ENCODE assay signal across 9 cellular contexts in genomic region chr3:48468329-48468731, GRCh38. TPM values are rescaled to one million over a fixed set of nuclear protein-coding genes. Genes with fewer than 3 reads are reported as not detected.
DNase-seq lines count a peak whose midpoint lies in the region; ATAC-seq and TF ChIP-seq lines count a peak whose summit lies in the region.
"Had no signal": no experiment of that assay in that cellular context is flagged by ENCODE, and none has a peak within 500 bp of the region (broad histone marks: within the 10 kb centered on the region; RNA-seq: fewer than 3 reads in every experiment).

No MANE protein-coding gene starts in this region.

- H3K36me3 ChIP-seq in left ventricle myocardium inferior (peaks cover 27% of the 10 kb centered on the region), ascending aorta (peaks cover 12 to 26% of the 10 kb centered on the region in 2 donors), aorta (ENCODE audit: control insufficient read depth in 1 of 2, insufficient read depth in 2 of 2, low read length in 1 of 2) (no peaks in the 10 kb centered on the region)
- H3K36me3 ChIP-seq in naive thymus-derived CD4-positive, alpha-beta T cell (ENCODE audit: control insufficient read depth in 2 of 3, insufficient read depth in 3 of 3, low read length in 3 of 3): peaks cover 0 to 34% (median 5%) of the 10 kb centered on the region in 3 experiments

- POLR2A ChIA-PET in naive thymus-derived CD4-positive, alpha-beta T cell (lab: Charles Lee): interaction anchor here (1.2 to 3.3 kb wide), 2 partner anchors 12 to 29 kb away, joined by 5 to 29 read pairs; partner anchors contain the start of genes CCDC51 and TMA7

- 47 to 55% methylated on average over 8 of the region's 8 CpGs for WGBS in aorta, 2 donors

- H3K4me1 Mint-ChIP-seq in naive thymus-derived CD4-positive, alpha-beta T cell: peaks cover 28 to 70% (median 60%) of the 10 kb centered on the region in 7 donors

- peak overlapping the region; percentile 74 to 98 (median 92) for H3K4me3 Mint-ChIP-seq in naive thymus-derived CD4-positive, alpha-beta T cell

- H3K9me3 ChIP-seq in left ventricle myocardium inferior (replicated peaks): no peaks in the 10 kb centered on the region
- no peaks in the 10 kb centered on the region for H3K9me3 ChIP-seq in ascending aorta
- H3K9me3 ChIP-seq in naive thymus-derived CD4-positive, alpha-beta T cell (ENCODE audit: control insufficient read depth in 2 of 3, low read length in 3 of 3): no peaks in the 10 kb centered on the region
- no peaks in the 10 kb centered on the region for H3K9me3 ChIP-seq in aorta (ENCODE audit: control insufficient read depth, low read length)

- peaks cover 0 to 45% (median 10%) of the 10 kb centered on the region in 5 donors for H3K36me3 Mint-ChIP-seq in naive thymus-derived CD4-positive, alpha-beta T cell

- peak overlapping the region; percentile 89 to 99 (median 95) for H3K27ac Mint-ChIP-seq in naive thymus-derived CD4-positive, alpha-beta T cell

- H3K4me1 ChIP-seq in left ventricle myocardium inferior: peaks cover 90% of the 10 kb centered on the region
- H3K4me1 ChIP-seq in ascending aorta: peaks cover 16 to 53% of the 10 kb centered on the region in 2 donors
- H3K4me1 ChIP-seq in naive thymus-derived CD4-positive, alpha-beta T cell (ENCODE audit: control insufficient read depth in 2 of 2, insufficient read depth in 2 of 2, low read length in 2 of 2): peaks cover 57 to 61% of the 10 kb centered on the region in 2 donors
- H3K4me1 ChIP-seq in aorta (ENCODE audit: control insufficient read depth in 1 of 2, insufficient read depth in 2 of 2, low read length in 2 of 2): no peaks in the 10 kb centered on the region

- H3K4me3 ChIP-seq in left ventricle myocardium inferior (peak overlapping the region; percentile 85), ascending aorta (peak overlapping the region in 1 of 2 donors; percentile 27), aorta (ENCODE audit: low read length in 2 of 2) (no peak overlapping the region)
- no peak overlapping the region for H3K4me3 ChIP-seq in naive thymus-derived CD4-positive, alpha-beta T cell (ENCODE audit: low read length)

- CTCF ChIA-PET in naive thymus-derived CD4-positive, alpha-beta T cell (lab: Charles Lee): interaction anchor here (0.6 to 3.3 kb wide), 5 partner anchors 22 to 284 kb away, joined by 3 to 10 read pairs (median 4); partner anchors contain the start of gene ATRIP

- peaks cover 0 to 2% (median 0%) of the 10 kb centered on the region in 5 donors for H3K27me3 Mint-ChIP-seq in naive thymus-derived CD4-positive, alpha-beta T cell

- H3K27ac ChIP-seq in left ventricle myocardium inferior (replicated peaks) (peak overlapping the region; percentile 99), ascending aorta (peak overlapping the region; percentile 96 to 98), aorta (ENCODE audit: low read depth in 1 of 2, low read length in 2 of 2) (peak overlapping the region; percentile 12 to 94)
- peak overlapping the region; percentile 95 for H3K27ac ChIP-seq in naive thymus-derived CD4-positive, alpha-beta T cell (ENCODE audit: low read depth, low read length)

- no peak for ATAC-seq in left ventricle myocardium superior
- ATAC-seq in naive thymus-derived CD4-positive, alpha-beta T cell: no peak
- ATAC-seq in aorta (ENCODE audit: low FRiP score): no peak
- no peak for ATAC-seq in HG02981 (IDR thresholded peaks at IDR 0.05; ENCODE audit: unreplicated experiment)

- intact Hi-C loops in left ventricle myocardium inferior (cut with micrococcal nuclease) (loop anchor here (10.0 kb wide), 1 partner anchor 76 kb away; no protein-coding TSS in a partner anchor), left ventricle myocardium superior (cut with micrococcal nuclease) (no loop called here), ascending aorta (cut with DNase I) (no loop called here), aorta (cut with DNase I) (loop anchor here (5.0 to 10.0 kb wide), 3 partner anchors 34 to 219 kb away; partner anchors contain the start of genes NCKIPSD (in 2 of the 2), SHISA5 (in 1 of the 2) and SLC26A6 (in 1 of the 2))
- intact Hi-C loops in naive thymus-derived CD4-positive, alpha-beta T cell (cut with micrococcal nuclease): loop anchor here in 1 of 2 donors (5.0 kb wide), 1 partner anchor 79 kb away; no protein-coding TSS in a partner anchor

- no peaks in the 10 kb centered on the region for H3K27me3 ChIP-seq in left ventricle myocardium inferior (ENCODE audit: low read depth)
- no peaks in the 10 kb centered on the region for H3K27me3 ChIP-seq in ascending aorta
- H3K27me3 ChIP-seq in naive thymus-derived CD4-positive, alpha-beta T cell (ENCODE audit: control insufficient read depth in 2 of 2, insufficient read depth in 2 of 2, low read length in 2 of 2): no peaks in the 10 kb centered on the region
- no peaks in the 10 kb centered on the region for H3K27me3 ChIP-seq in aorta (ENCODE audit: control insufficient read depth in 1 of 2, insufficient read depth in 2 of 2, low read length in 1 of 2)

- H3K9me3 Mint-ChIP-seq in naive thymus-derived CD4-positive, alpha-beta T cell: peaks cover 0 to 2% (median 0%) of the 10 kb centered on the region in 11 donors

- no peak for DNase-seq in left ventricle myocardium inferior
- no peak for DNase-seq in left ventricle myocardium superior
- no peak for DNase-seq in ascending aorta (ENCODE audit: low spot score in 2 of 2)
- no peak for DNase-seq in naive thymus-derived CD4-positive, alpha-beta T cell
- no peak for DNase-seq in aorta
- no peak for DNase-seq in DMS114 treated with DMSO at 0.1 percent for 48 hours (lab: John Stamatoyannopoulos, UW; ENCODE audit: unreplicated experiment)
- no peak for DNase-seq in DMS79 (lab: John Stamatoyannopoulos, UW)
- DNase-seq: NCI-H345 had no signal

- TF ChIP-seq CTCF in left ventricle myocardium inferior (IDR thresholded peaks at IDR 0.05; ENCODE audit: borderline replicate concordance) (no peak), ascending aorta (IDR thresholded peaks at IDR 0.05) (no peak)

RNA-seq across cellular contexts. Expression of gene ATRIP, which starts 21.8 kb away (rescaled TPM):
- total RNA-seq in left ventricle myocardium inferior (4.3 TPM), left ventricle myocardium superior (4.9 TPM), ascending aorta (9.0 TPM), aorta (1 to 10 TPM; 5.0 to 6.3 TPM)
- 10 to 100 TPM in 3 of 5 experiments, 1 to 10 TPM in 2; 7.9 to 14.2 (median 12.5) TPM for total RNA-seq in naive thymus-derived CD4-positive, alpha-beta T cell
- polyA plus RNA-seq in naive thymus-derived CD4-positive, alpha-beta T cell: 10 to 100 TPM; 10.7 to 16.2 TPM
- polyA plus RNA-seq in aorta: 1 to 10 TPM; 4.0 to 7.5 TPM

RNA-seq across cellular contexts. Expression of gene TMA7, which starts 28.3 kb away (rescaled TPM):
- total RNA-seq in left ventricle myocardium inferior (258 TPM), left ventricle myocardium superior (262 TPM), ascending aorta (142 TPM), aorta (100 to 1,000 TPM; 114 to 128 TPM)
- total RNA-seq in naive thymus-derived CD4-positive, alpha-beta T cell: 100 to 1,000 TPM; 193 to 278 (median 236) TPM
- 100 to 1,000 TPM; 512 to 752 TPM for polyA plus RNA-seq in naive thymus-derived CD4-positive, alpha-beta T cell
- polyA plus RNA-seq in aorta: 100 to 1,000 TPM; 302 to 686 TPM

RNA-seq across cellular contexts. Expression of gene CCDC51, which starts 28.4 kb away (rescaled TPM):
- total RNA-seq in left ventricle myocardium inferior (13.9 TPM), left ventricle myocardium superior (13.3 TPM), ascending aorta (19.3 TPM), aorta (1 to 10 TPM; 6.4 to 6.7 TPM)
- total RNA-seq in naive thymus-derived CD4-positive, alpha-beta T cell: 10 to 100 TPM in 1 of 5 experiments, 1 to 10 TPM in 4; 3.6 to 16.5 (median 5.0) TPM
- polyA plus RNA-seq in naive thymus-derived CD4-positive, alpha-beta T cell: 10 to 100 TPM; 10.2 to 14.3 TPM
- polyA plus RNA-seq in aorta: 10 to 100 TPM in 1 of 2 donors, 1 to 10 TPM in 1; 9.5 to 12.7 TPM

RNA-seq across cellular contexts. Expression of gene SHISA5, which starts 35.6 kb away (rescaled TPM):
- total RNA-seq in left ventricle myocardium inferior (47.3 TPM), left ventricle myocardium superior (39.1 TPM), ascending aorta (218 TPM), aorta (100 to 1,000 TPM; 170 to 183 TPM)
- total RNA-seq in naive thymus-derived CD4-positive, alpha-beta T cell: 100 to 1,000 TPM; 147 to 236 (median 182) TPM
- 100 to 1,000 TPM; 348 to 383 TPM for polyA plus RNA-seq in naive thymus-derived CD4-positive, alpha-beta T cell
- 100 to 1,000 TPM in 1 of 2 donors, 10 to 100 TPM in 1; 64.2 to 113 TPM for polyA plus RNA-seq in aorta

RNA-seq across cellular contexts. Expression of gene PLXNB1, which starts 38.4 kb away (rescaled TPM):
- total RNA-seq in left ventricle myocardium inferior (42.6 TPM), left ventricle myocardium superior (50.8 TPM), ascending aorta (160 TPM), aorta (100 to 1,000 TPM in 1 of 2 donors, 10 to 100 TPM in 1; 69.9 to 115 TPM)
- 1 to 10 TPM in 4 of 5 experiments, under 1 TPM in 1; 0.79 to 3.3 (median 2.7) TPM for total RNA-seq in naive thymus-derived CD4-positive, alpha-beta T cell
- not detected for polyA plus RNA-seq in naive thymus-derived CD4-positive, alpha-beta T cell
- polyA plus RNA-seq in aorta: 100 to 1,000 TPM in 1 of 2 donors, 10 to 100 TPM in 1; 26.3 to 235 TPM

Comparison
In these comparisons a context has a peak if more than half of its experiments do, and no peak if none do; other contexts are left out.
1. intact Hi-C loops: an anchor here in left ventricle myocardium inferior (10.0 kb wide) and aorta (5.0 to 10.0 kb wide); none called in left ventricle myocardium superior and ascending aorta.